In genomic region chr20:34468956-34469355, GRCh38 we compare ENCODE assay signal across 1 cellular context.
A peak's percentile ranks its signal among the peaks of the same experiment; 100 is the strongest.
TF ChIP-seq lines count a peak whose summit lies in the region.

No MANE protein-coding gene starts in this region.

TF ChIP-seq in HEK293, 187 proteins besides CTCF, POLR2A, EP300 and RAD21 (continued from another document):
- no peak for TF ChIP-seq ZSCAN5A (tag by site-specific recombination; IDR thresholded peaks at IDR 0.05)
- TF ChIP-seq ZNF626 (tag by site-specific recombination; IDR thresholded peaks at IDR 0.05): no peak
- 0 out of 2 replicates have a peak, but pooled peaks have one; percentile 20 for TF ChIP-seq ZNF366 (tag by site-specific recombination; conservative IDR thresholded peaks at IDR 0.05)
- 0 out of 2 replicates have a peak, but pooled peaks have one; percentile 25 for TF ChIP-seq SP7 (tag by site-specific recombination; IDR thresholded peaks at IDR 0.05)
- no peak for TF ChIP-seq RBAK (tag by site-specific recombination; IDR thresholded peaks at IDR 0.05)
- TF ChIP-seq ZNF629 (tag by site-specific recombination; IDR thresholded peaks at IDR 0.05): peak; percentile 73
- TF ChIP-seq YY1 (tag by site-specific recombination; IDR thresholded peaks at IDR 0.05): no peak
